In genomic region chr20:10671221-10671849, GRCh38 we compare ENCODE assay signal across 8 cellular contexts. TPM values are rescaled to one million over a fixed set of nuclear protein-coding genes. Genes with fewer than 3 reads are reported as not detected.
DNase-seq lines count a peak whose midpoint lies in the region; ATAC-seq and TF ChIP-seq lines count a peak whose summit lies in the region.

No MANE protein-coding gene starts in this region.

- no peaks in the 10 kb centered on the region for H3K9me3 ChIP-seq in gastroesophageal sphincter
- no peaks in the 10 kb centered on the region for H3K9me3 ChIP-seq in neural cell (ENCODE audit: low read length)

- no peak overlapping the region for H3K9ac ChIP-seq in neural cell (ENCODE audit: low read length)

- H3K36me3 Mint-ChIP-seq in activated T-cell treated with anti-CD3 and anti-CD28 coated beads, Interleukin-2, amount 50 U/mL, for 72 hours (ENCODE audit: insufficient read depth in 2 of 2): no peaks in the 10 kb centered on the region

- H3K4me1 Mint-ChIP-seq in activated T-cell treated with anti-CD3 and anti-CD28 coated beads, Interleukin-2, amount 50 U/mL, for 72 hours (ENCODE audit: low read depth): peaks cover 30% of the 10 kb centered on the region

- peak overlapping the region; percentile 65 to 85 for H3K4me3 Mint-ChIP-seq in activated T-cell treated with anti-CD3 and anti-CD28 coated beads, Interleukin-2, amount 50 U/mL, for 72 hours

- peak; percentile 51 for TF ChIP-seq RAD21 in neural cell (conservative IDR thresholded peaks at IDR 0.05)

- H3K36me3 ChIP-seq in ACC112 (ENCODE audit: insufficient read depth, low read length) (peaks cover 7% of the 10 kb centered on the region; the same call in 1 of the 2 replicates), gastroesophageal sphincter (peaks cover 0 to 17% of the 10 kb centered on the region in 2 donors), neural cell (ENCODE audit: insufficient read depth, low read length) (no peaks in the 10 kb centered on the region)

- TF ChIP-seq POLR2A in gastroesophageal sphincter (IDR thresholded peaks at IDR 0.05): no peak

- peak overlapping the region; percentile 59 for H3K4me2 ChIP-seq in neural cell (ENCODE audit: low read length)

- H3K4me3 ChIP-seq in ACC112 (ENCODE audit: low read depth, low read length) (peak overlapping the region; percentile 98), GM12865 (ENCODE audit: low read depth, low read length) (peak overlapping the region; percentile 92), gastroesophageal sphincter (peak overlapping the region; percentile 58 to 89), neural cell (ENCODE audit: low read length) (peak overlapping the region; percentile 86)

- ATAC-seq in HG02588 (IDR thresholded peaks at IDR 0.05; ENCODE audit: unreplicated experiment): peak; percentile 26
- ATAC-seq in activated T-cell treated with anti-CD3 and anti-CD28 coated beads, Interleukin-2, amount 50 U/mL, for 72 hours (replicated peaks in 1 of 2): peak; percentile 16 to 20
- peak; percentile 63 for ATAC-seq in gastroesophageal sphincter

- WGBS in gastroesophageal sphincter (ENCODE audit: low coverage in 1 of 2), 2 donors: 0 to 16% methylated on average over 3 to 6 of the region's 12 CpGs

- peak; percentile 85 for DNase-seq in GM12865 (ENCODE audit: low read depth)
- peak; percentile 27 for DNase-seq in NCI-H1048 (lab: John Stamatoyannopoulos, UW)
- peak; percentile 27 to 59 for DNase-seq in activated T-cell treated with anti-CD3 and anti-CD28 coated beads, Interleukin-2, amount 50 U/mL, for 72 hours
- no peak for DNase-seq in OCI-M2 (lab: John Stamatoyannopoulos, UW; ENCODE audit: unreplicated experiment)

- TF ChIP-seq EP300 in gastroesophageal sphincter (IDR thresholded peaks at IDR 0.05): no peak
- TF ChIP-seq EP300 in neural cell (conservative IDR thresholded peaks at IDR 0.05; ENCODE audit: poor library complexity, severe bottlenecking): no peak

- H4K20me1 ChIP-seq in neural cell (ENCODE audit: insufficient read depth): no peaks in the 10 kb centered on the region

- TF ChIP-seq CTCF in GM12865 (IDR thresholded peaks at IDR 0.05; ENCODE audit: insufficient read depth, low read depth, low read length, missing control alignments): peak; percentile 57
- peak in 3 of 4 experiments; percentile 50 to 62 (median 54) for TF ChIP-seq CTCF in gastroesophageal sphincter (IDR thresholded peaks at IDR 0.05)
- peak; percentile 63 for TF ChIP-seq CTCF in neural cell (IDR thresholded peaks at IDR 0.05; ENCODE audit: poor library complexity, severe bottlenecking)

- H3K4me1 ChIP-seq in ACC112 (ENCODE audit: control insufficient read depth, insufficient read depth, low read length, unreplicated experiment) (peaks cover 28% of the 10 kb centered on the region), gastroesophageal sphincter (peaks cover 0 to 80% (median under 1%) of the 10 kb centered on the region in 3 donors)

- H3K27me3 ChIP-seq in ACC112 (ENCODE audit: insufficient read depth, low read length) (no peaks in the 10 kb centered on the region), gastroesophageal sphincter (peaks cover 8% of the 10 kb centered on the region), neural cell (ENCODE audit: insufficient read depth, low read depth, low read length) (peaks cover 38% of the 10 kb centered on the region)

- H3K79me2 ChIP-seq in ACC112 (ENCODE audit: control insufficient read depth, insufficient read depth, low read length, unreplicated experiment) (peaks cover 59% of the 10 kb centered on the region), neural cell (replicated peaks; ENCODE audit: insufficient read depth, low read length) (peaks cover 23% of the 10 kb centered on the region)

- peaks cover 59% of the 10 kb centered on the region for H3K27me3 Mint-ChIP-seq in activated T-cell treated with anti-CD3 and anti-CD28 coated beads, Interleukin-2, amount 50 U/mL, for 72 hours (ENCODE audit: low read depth)

- H2AFZ ChIP-seq in ACC112 (ENCODE audit: low read length, unreplicated experiment): peak overlapping the region; percentile 95
- no peak overlapping the region for H2AFZ ChIP-seq in neural cell (ENCODE audit: low read depth, low read length)

- H3K27ac Mint-ChIP-seq in activated T-cell treated with anti-CD3 and anti-CD28 coated beads, Interleukin-2, amount 50 U/mL, for 72 hours: no peak overlapping the region

- H3K9me2 ChIP-seq in neural cell (ENCODE audit: insufficient read depth, low read length): no peaks in the 10 kb centered on the region

- H3K27ac ChIP-seq in ACC112 (ENCODE audit: low read depth, low read length) (peak overlapping the region; percentile 94), gastroesophageal sphincter (peak overlapping the region; percentile 11 to 99 (median 96)), neural cell (ENCODE audit: low read length) (no peak overlapping the region)

- no peaks in the 10 kb centered on the region for H3K9me3 Mint-ChIP-seq in activated T-cell treated with anti-CD3 and anti-CD28 coated beads, Interleukin-2, amount 50 U/mL, for 72 hours

- no peaks in the 10 kb centered on the region for H3F3A ChIP-seq in neural cell (ENCODE audit: insufficient read depth, low read length, poor library complexity, severe bottlenecking)

TF ChIP-seq in neural cell, 6 proteins besides CTCF, POLR2A, EP300 and RAD21:
- TF ChIP-seq SMC3 (conservative IDR thresholded peaks at IDR 0.05; ENCODE audit: poor library complexity) (peak; percentile 66), MXI1 (conservative IDR thresholded peaks at IDR 0.05; ENCODE audit: poor library complexity, severe bottlenecking) (peak; percentile 40), TAF1 (IDR thresholded peaks at IDR 0.05; ENCODE audit: low read depth) (no peak)

RNA-seq across cellular contexts. Expression of gene JAG1, which starts 2.5 kb away (rescaled TPM):
- 1 to 10 TPM; 1.0 to 1.2 TPM for total RNA-seq in activated T-cell treated with anti-CD3 and anti-CD28 coated beads, Interleukin-2, amount 50 U/mL, for 72 hours
- total RNA-seq in gastroesophageal sphincter: 10 to 100 TPM; 34.3 to 81.9 (median 45.7) TPM
- polyA plus RNA-seq in neural cell: 9.0 and 10.2 TPM in 2 replicates
- polyA minus RNA-seq in neural cell: 19.9 and 23.1 TPM in 2 replicates

Comparison
In these comparisons a context has a peak if more than half of its experiments do, and no peak if none do; other contexts are left out.
1. RNA of gene JAG1, which starts 2.5 kb away (total RNA-seq): 34.3 to 81.9 TPM in gastroesophageal sphincter; 1.0 to 1.2 TPM in activated T-cell treated with anti-CD3 and anti-CD28 coated beads, Interleukin-2, amount 50 U/mL, for 72 hours; every median in the first group is over 10 times any median in the second.
2. Peak in every context shown above with its lines, with median percentiles within 50 percentile points of each other: H3K4me3 ChIP-seq, CTCF ChIP-seq and ATAC-seq.